In genomic region chr10:58054881-58055280, GRCh38 we compare ENCODE assay signal across 22 cellular contexts.
"Had no signal": no experiment of that assay in that cellular context is flagged by ENCODE, and none has a peak within 500 bp of the region (broad histone marks: within the 10 kb centered on the region; RNA-seq: fewer than 3 reads in every experiment).

No MANE protein-coding gene starts in this region.

- H3K9ac ChIP-seq: neural progenitor cell had no signal

- H3K4me2 ChIP-seq: neural progenitor cell, smooth muscle cell had no signal

- H3K27ac ChIP-seq: esophagus squamous epithelium, gastrocnemius medialis, heart right ventricle, lower lobe of right lung, neural progenitor cell, pancreas had no signal

- FAIRE-seq: colon, pancreas, urothelium cell line had no signal

- H3K27me3 ChIP-seq: esophagus squamous epithelium, gastrocnemius medialis, neural progenitor cell, pancreas had no signal

- H3K9me3 ChIP-seq: esophagus squamous epithelium, gastrocnemius medialis, heart right ventricle, lower lobe of right lung, pancreas had no signal

- H3K4me3 Mint-ChIP-seq: memory B cell; mesothelial cell of epicardium; natural killer cell treated with Interleukin-12 subunit alpha and Interleukin-12 subunit beta and Interleukin-15 and Interleukin-18, amount 100 ng/mL, for 72 hours; neural progenitor cell; type B pancreatic cell had no signal

- H3K36me3 Mint-ChIP-seq: memory B cell; mesothelial cell of epicardium; natural killer cell treated with Interleukin-12 subunit alpha and Interleukin-12 subunit beta and Interleukin-15 and Interleukin-18, amount 100 ng/mL, for 72 hours; neural progenitor cell; type B pancreatic cell had no signal

- H3K9me3 Mint-ChIP-seq: memory B cell, mesothelial cell of epicardium, neural progenitor cell, type B pancreatic cell had no signal

- DNase-seq: dermis blood vessel endothelial cell; esophagus squamous epithelium; gastrocnemius medialis; heart right ventricle; hypothalamus; islet precursor cell; lower lobe of right lung; nucleus accumbens; pancreas; right cardiac atrium; stimulated activated CD4-positive, alpha-beta T cell treated with anti-CD3 and anti-CD28 coated beads, Interleukin-2, amount 100 ng/mL, for 48 hours; stimulated activated naive CD4-positive, alpha-beta T cell treated with Interleukin-2 at 50 U/mL for 16 hours had no signal

- H3K27ac Mint-ChIP-seq: memory B cell; mesothelial cell of epicardium; natural killer cell treated with Interleukin-12 subunit alpha and Interleukin-12 subunit beta and Interleukin-15 and Interleukin-18, amount 100 ng/mL, for 72 hours; neural progenitor cell; progenitor cell of endocrine pancreas; type B pancreatic cell had no signal

- H3K4me1 Mint-ChIP-seq: memory B cell, mesothelial cell of epicardium had no signal

- H3K4me3 ChIP-seq: esophagus squamous epithelium, gastrocnemius medialis, heart right ventricle, lower lobe of right lung, neural progenitor cell, pancreas, smooth muscle cell had no signal

- H3K4me1 ChIP-seq: esophagus squamous epithelium, gastrocnemius medialis, heart right ventricle, lower lobe of right lung, pancreas had no signal

- H3K27me3 Mint-ChIP-seq: memory B cell, progenitor cell of endocrine pancreas, type B pancreatic cell had no signal

- H2AFZ ChIP-seq: neural progenitor cell had no signal

- H3K36me3 ChIP-seq: esophagus squamous epithelium, gastrocnemius medialis, heart right ventricle, lower lobe of right lung, neural progenitor cell, pancreas had no signal

- ATAC-seq: gastrocnemius medialis; heart right ventricle; left lobe of liver; lower lobe of right lung; natural killer cell treated with Interleukin-12 subunit alpha and Interleukin-12 subunit beta and Interleukin-15 and Interleukin-18, amount 100 ng/mL, for 72 hours; pancreas; right cardiac atrium had no signal
